In genomic region chr4:28225005-28225404, GRCh38 we compare ENCODE assay signal across 10 cellular contexts.
DNase-seq lines count a peak whose midpoint lies in the region; ATAC-seq and TF ChIP-seq lines count a peak whose summit lies in the region.
"Had no signal": no experiment of that assay in that cellular context is flagged by ENCODE, and none has a peak within 500 bp of the region (broad histone marks: within the 10 kb centered on the region; RNA-seq: fewer than 3 reads in every experiment).

No MANE protein-coding gene starts in this region.

- no peaks in the 10 kb centered on the region for H3K36me3 Mint-ChIP-seq in activated T-cell treated with anti-CD3 and anti-CD28 coated beads, Interleukin-2, amount 50 U/mL, for 72 hours (ENCODE audit: insufficient read depth in 2 of 2)

- TF ChIP-seq POLR2A in esophagus squamous epithelium (IDR thresholded peaks at IDR 0.05) (no peak), stomach (IDR thresholded peaks at IDR 0.05) (no peak)

- peak; percentile 29 for DNase-seq in AG08395 (ENCODE audit: low spot score)
- peak; percentile 66 for DNase-seq in WERI-Rb-1
- peak; percentile 66 for DNase-seq in iris pigment epithelial cell (ENCODE audit: low read depth)
- no peak for DNase-seq in activated T-cell treated with anti-CD3 and anti-CD28 coated beads, Interleukin-2, amount 50 U/mL, for 72 hours
- no peak for DNase-seq in esophagus squamous epithelium (lab: John Stamatoyannopoulos, UW)
- DNase-seq in stomach, result no peak
- DNase-seq: transverse colon had no signal

- no peak for TF ChIP-seq EP300 in stomach (IDR thresholded peaks at IDR 0.05)

- no peak for ATAC-seq in activated T-cell treated with anti-CD3 and anti-CD28 coated beads, Interleukin-2, amount 50 U/mL, for 72 hours (replicated peaks in 1 of 2)
- ATAC-seq in HG03196 (IDR thresholded peaks at IDR 0.05; ENCODE audit: unreplicated experiment), result no peak

- H3K27me3 ChIP-seq in WERI-Rb-1 (ENCODE audit: insufficient read depth, low read depth, severe bottlenecking) (no peaks in the 10 kb centered on the region), esophagus squamous epithelium (no peaks in the 10 kb centered on the region), stomach (no peaks in the 10 kb centered on the region)
- H3K27me3 ChIP-seq: transverse colon had no signal

- H3K4me3 Mint-ChIP-seq in activated T-cell treated with anti-CD3 and anti-CD28 coated beads, Interleukin-2, amount 50 U/mL, for 72 hours, result no peak overlapping the region

- no peaks in the 10 kb centered on the region for H3K4me1 ChIP-seq in esophagus squamous epithelium
- H3K4me1 ChIP-seq in stomach, result no peaks in the 10 kb centered on the region
- H3K4me1 ChIP-seq: transverse colon had no signal

- no peak overlapping the region for H3K4me3 ChIP-seq in WERI-Rb-1 (ENCODE audit: low read depth, low read length)
- H3K4me3 ChIP-seq in esophagus squamous epithelium, result no peak overlapping the region
- H3K4me3 ChIP-seq in stomach, result no peak overlapping the region
- H3K4me3 ChIP-seq: SK-N-MC, transverse colon had no signal

- peaks cover 9 to 14% of the 10 kb centered on the region in 2 donors for H3K9me3 Mint-ChIP-seq in activated T-cell treated with anti-CD3 and anti-CD28 coated beads, Interleukin-2, amount 50 U/mL, for 72 hours

- H3K9me3 ChIP-seq in WERI-Rb-1 (ENCODE audit: severe bottlenecking) (no peaks in the 10 kb centered on the region), esophagus squamous epithelium (no peaks in the 10 kb centered on the region), stomach (no peaks in the 10 kb centered on the region)
- H3K9me3 ChIP-seq: transverse colon had no signal

- no peak overlapping the region for H3K27ac ChIP-seq in WERI-Rb-1
- no peak overlapping the region for H3K27ac ChIP-seq in esophagus squamous epithelium
- H3K27ac ChIP-seq in stomach, result no peak overlapping the region
- H3K27ac ChIP-seq: SK-N-MC, transverse colon had no signal

- intact Hi-C loops in esophagus squamous epithelium (cut with DNase I), result no loop called here
- intact Hi-C loops in stomach (cut with DNase I; ENCODE audit: low total_unique reads), result no loop called here

- no peak overlapping the region for H3K27ac Mint-ChIP-seq in activated T-cell treated with anti-CD3 and anti-CD28 coated beads, Interleukin-2, amount 50 U/mL, for 72 hours

- H3K27me3 Mint-ChIP-seq in activated T-cell treated with anti-CD3 and anti-CD28 coated beads, Interleukin-2, amount 50 U/mL, for 72 hours (ENCODE audit: low read depth), result no peaks in the 10 kb centered on the region

- no peaks in the 10 kb centered on the region for H3K4me1 Mint-ChIP-seq in activated T-cell treated with anti-CD3 and anti-CD28 coated beads, Interleukin-2, amount 50 U/mL, for 72 hours (ENCODE audit: low read depth)

- 30 to 46% methylated on average over 1 of the region's 1 CpG for WGBS in esophagus squamous epithelium, 2 donors
- WGBS in stomach, 5 donors, result 37 to 50% (median 46%) methylated on average over 1 of the region's 1 CpG

- peak; percentile 53 for TF ChIP-seq CTCF in LNCAP (IDR thresholded peaks at IDR 0.05)
- peak; percentile 73 for TF ChIP-seq CTCF in WERI-Rb-1 (IDR thresholded peaks at IDR 0.05; ENCODE audit: low read depth, low read length)
- TF ChIP-seq CTCF in esophagus squamous epithelium (IDR thresholded peaks at IDR 0.05), result no peak
- TF ChIP-seq CTCF in stomach (IDR thresholded peaks at IDR 0.05), result peak in 2 of 7 experiments; percentile 13 to 26

- H3K36me3 ChIP-seq in WERI-Rb-1, result no peaks in the 10 kb centered on the region
- H3K36me3 ChIP-seq in esophagus squamous epithelium, result no peaks in the 10 kb centered on the region
- H3K36me3 ChIP-seq in stomach, result no peaks in the 10 kb centered on the region
- H3K36me3 ChIP-seq: transverse colon had no signal

Comparison
In these comparisons a context has a peak if more than half of its experiments do, and no peak if none do; other contexts are left out.
1. DNase-seq: peak in AG08395 (single experiment), WERI-Rb-1 (single experiment) and iris pigment epithelial cell (single experiment); none in activated T-cell treated with anti-CD3 and anti-CD28 coated beads, Interleukin-2, amount 50 U/mL, for 72 hours (0 of 2), esophagus squamous epithelium (single experiment) and stomach (single experiment).
2. CTCF ChIP-seq: peak in LNCAP (single experiment) and WERI-Rb-1 (single experiment); none in esophagus squamous epithelium (0 of 6).